In the genomic region with DNA sequence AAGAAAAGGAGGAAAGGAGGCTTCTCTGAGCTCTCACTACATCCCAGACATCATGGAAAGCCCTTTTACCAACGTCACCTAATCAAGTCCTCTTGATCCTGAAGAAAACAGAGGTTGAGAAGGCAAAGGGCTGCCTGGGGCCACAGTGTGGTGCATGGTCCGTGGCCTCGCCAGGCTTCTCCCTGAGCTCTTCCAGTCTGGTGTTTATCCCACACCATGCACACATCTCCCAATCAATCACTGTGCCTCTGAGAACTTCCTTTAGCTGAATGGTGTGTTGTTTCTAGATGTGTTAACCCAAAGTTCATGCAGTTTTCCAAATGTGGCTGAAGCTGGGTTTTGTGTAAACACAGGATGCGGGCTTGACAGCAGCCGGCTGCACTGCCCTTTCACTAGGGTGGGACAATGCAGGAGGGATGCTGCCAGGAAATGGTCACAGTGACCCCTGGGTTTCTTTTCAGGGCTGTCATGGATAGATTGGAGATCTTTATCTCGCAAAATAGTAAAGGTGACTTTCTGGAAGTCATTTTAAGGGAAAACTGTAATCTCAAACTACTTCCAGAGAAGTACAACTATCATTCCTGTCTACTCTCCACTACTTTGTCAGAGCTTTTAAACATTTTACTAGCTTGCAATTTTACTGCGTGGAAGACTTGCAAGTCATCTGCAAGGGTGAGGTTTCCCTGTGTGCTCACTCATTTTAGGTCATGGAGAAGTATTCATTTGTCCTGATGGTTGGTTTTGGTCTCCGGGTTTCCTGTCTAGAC, we compare ENCODE assay signal across 16 cellular contexts. TPM values are rescaled to one million over a fixed set of nuclear protein-coding genes. Genes with fewer than 3 reads are reported as not detected.
DNase-seq lines count a peak whose midpoint lies in the region; ATAC-seq and TF ChIP-seq lines count a peak whose summit lies in the region.
"Had no signal": no experiment of that assay in that cellular context is flagged by ENCODE, and none has a peak within 500 bp of the region (broad histone marks: within the 10 kb centered on the region; RNA-seq: fewer than 3 reads in every experiment).

No MANE protein-coding gene starts in this region.

- POLR2A ChIA-PET in Caco-2 (lab: Charles Lee): no interaction called here

- H3K27me3 ChIP-seq in adrenal gland (no peaks in the 10 kb centered on the region), fibroblast of lung (ENCODE audit: control insufficient read depth, insufficient read depth, low read length) (no peaks in the 10 kb centered on the region), muscle layer of duodenum (ENCODE audit: low read depth, low read length) (no peaks in the 10 kb centered on the region), upper lobe of right lung (no peaks in the 10 kb centered on the region), Caco-2 (replicated peaks; ENCODE audit: control insufficient read depth, insufficient read depth, low read length) (no peaks in the 10 kb centered on the region)

- H3K9me3 ChIP-seq in adrenal gland (replicated peaks in 1 of 3) (no peaks in the 10 kb centered on the region), fibroblast of lung (ENCODE audit: control insufficient read depth, insufficient read depth, low read depth, low read length) (no peaks in the 10 kb centered on the region), muscle layer of duodenum (ENCODE audit: control insufficient read depth in 1 of 2, low read length in 2 of 2) (no peaks in the 10 kb centered on the region), upper lobe of right lung (no peaks in the 10 kb centered on the region), Caco-2 (no peaks in the 10 kb centered on the region)

- no peaks in the 10 kb centered on the region for H4K20me1 ChIP-seq in fibroblast of lung (ENCODE audit: control insufficient read depth, extremely low read depth, insufficient read depth, low read length)

- 56 to 67% (median 63%) methylated on average over 8 of the region's 8 CpGs for WGBS in adrenal gland, 4 donors

- no peak for TF ChIP-seq POLR2A in adrenal gland (IDR thresholded peaks at IDR 0.05)

- no peak overlapping the region for H3K4me3 ChIP-seq in adrenal gland
- H3K4me3 ChIP-seq in fibroblast of lung (replicated peaks in 1 of 4; ENCODE audit: control extremely low read depth in 1 of 4, insufficient read depth in 1 of 4, low read depth in 3 of 4, low read length in 4 of 4): no peak overlapping the region
- no peak overlapping the region for H3K4me3 ChIP-seq in muscle layer of duodenum (ENCODE audit: low read depth in 1 of 2, low read length in 2 of 2)
- no peak overlapping the region for H3K4me3 ChIP-seq in upper lobe of right lung
- no peak overlapping the region for H3K4me3 ChIP-seq in Caco-2 (ENCODE audit: low read depth, low read length)

- DNase-seq in adrenal gland (peak in 4 of 7 donors; percentile 50 to 72 (median 58)), fibroblast of lung (ENCODE audit: low read depth in 2 of 2) (peak; percentile 81 to 96), upper lobe of right lung (no peak), NCI-H128 (lab: John Stamatoyannopoulos, UW; ENCODE audit: unreplicated experiment) (no peak), Caco-2 (no peak)
- DNase-seq: activated CD4-positive, alpha-beta T cell treated with anti-CD3 and anti-CD28 coated beads, Interleukin-2, amount 50 U/mL, for 48 hours; CD4-positive, alpha-beta memory T cell; GDM1; Karpas-422; NCI-H1694; NCI-H446 treated with DMSO at 0.1 percent for 48 hours; occipital lobe; stimulated activated naive CD8-positive, alpha-beta T cell treated with anti-CD3 and anti-CD28 coated beads, Interleukin-15, Interleukin-2, amounts not matched to agents 100 U/mL and 50 U/mL, for 24 hours had no signal

- H3K27ac ChIP-seq in adrenal gland: peak overlapping the region in 3 of 5 donors; percentile 16 to 92 (median 64)
- H3K27ac ChIP-seq in fibroblast of lung (ENCODE audit: insufficient read depth, low read length): peak overlapping the region; percentile 77
- peak overlapping the region; percentile 42 for H3K27ac ChIP-seq in muscle layer of duodenum (ENCODE audit: low read length)
- H3K27ac ChIP-seq in upper lobe of right lung: peak overlapping the region; percentile 71

- no peak overlapping the region for H2AFZ ChIP-seq in fibroblast of lung (ENCODE audit: low read length)

- no peak overlapping the region for H3K4me3 Mint-ChIP-seq in Caco-2 (ENCODE audit: unreplicated experiment)
- H3K4me3 Mint-ChIP-seq: activated T-helper 1 cell treated with anti-CD3 and anti-CD28 coated beads, Interleukin-12 subunit alpha, Interleukin-12 subunit beta, Interleukin-2, Interleukin-4 antibody, amounts not matched to agents 30 ng/mL and 10 ng/mL and 1 ng/mL, durations not matched to agents 14 hours and 24 hours and 36 hours; CD4-positive, alpha-beta memory T cell had no signal

- ATAC-seq in upper lobe of right lung: peak; percentile 61
- ATAC-seq in GM18873 (IDR thresholded peaks at IDR 0.05; ENCODE audit: low FRiP score, unreplicated experiment): no peak
- ATAC-seq: stimulated activated naive CD8-positive, alpha-beta T cell treated with anti-CD3 and anti-CD28 coated beads, Interleukin-15, Interleukin-2, amounts not matched to agents 100 U/mL and 50 U/mL, for 24 hours had no signal

- no peaks in the 10 kb centered on the region for H3K4me1 Mint-ChIP-seq in Caco-2 (ENCODE audit: low read depth, unreplicated experiment)

- CTCF ChIA-PET in Caco-2 (lab: Charles Lee): no interaction called here

- peak overlapping the region; percentile 69 for H3K4me2 ChIP-seq in fibroblast of lung (ENCODE audit: extremely low read depth, insufficient read depth, low read length)

- H3K79me2 ChIP-seq in fibroblast of lung (ENCODE audit: control insufficient read depth, insufficient read depth, low read length): no peaks in the 10 kb centered on the region

- H3K4me1 ChIP-seq in adrenal gland (replicated peaks in 1 of 2) (peaks cover 10 to 31% of the 10 kb centered on the region in 2 donors), fibroblast of lung (ENCODE audit: control insufficient read depth, extremely low read depth, insufficient read depth, low read length) (peaks cover 40% of the 10 kb centered on the region), muscle layer of duodenum (ENCODE audit: control insufficient read depth in 1 of 2, insufficient read depth in 2 of 2, low read length in 2 of 2) (peaks cover 13 to 14% of the 10 kb centered on the region in 2 donors), upper lobe of right lung (peaks cover 56% of the 10 kb centered on the region), Caco-2 (no peaks in the 10 kb centered on the region)

- no TSS peak for BruUV-seq in Caco-2 (replicated peaks; lab: Mats Ljungman, UMichigan)

- H3K27me3 Mint-ChIP-seq in Caco-2 (ENCODE audit: insufficient read depth, unreplicated experiment): no peaks in the 10 kb centered on the region

- no peak overlapping the region for H3K27ac Mint-ChIP-seq in Caco-2 (ENCODE audit: unreplicated experiment)
- H3K27ac Mint-ChIP-seq: activated T-helper 1 cell treated with anti-CD3 and anti-CD28 coated beads, Interleukin-12 subunit alpha, Interleukin-12 subunit beta, Interleukin-2, Interleukin-4 antibody, amounts not matched to agents 30 ng/mL and 10 ng/mL and 1 ng/mL, durations not matched to agents 14 hours and 24 hours and 36 hours; CD4-positive, alpha-beta memory T cell had no signal

- no peaks in the 10 kb centered on the region for H3K9me3 Mint-ChIP-seq in Caco-2 (ENCODE audit: unreplicated experiment)
- H3K9me3 Mint-ChIP-seq: activated T-helper 1 cell treated with anti-CD3 and anti-CD28 coated beads, Interleukin-12 subunit alpha, Interleukin-12 subunit beta, Interleukin-2, Interleukin-4 antibody, amounts not matched to agents 30 ng/mL and 10 ng/mL and 1 ng/mL, durations not matched to agents 14 hours and 24 hours and 36 hours; CD4-positive, alpha-beta memory T cell had no signal

- no peak for TF ChIP-seq CTCF in adrenal gland (IDR thresholded peaks at IDR 0.05)
- TF ChIP-seq CTCF in fibroblast of lung (conservative IDR thresholded peaks at IDR 0.05 in 1 of 2, IDR thresholded peaks at IDR 0.05 in 1 of 2; ENCODE audit: low read depth in 1 of 2, low read length in 2 of 2): no peak
- no peak for TF ChIP-seq CTCF in upper lobe of right lung (IDR thresholded peaks at IDR 0.05)
- no peak for TF ChIP-seq CTCF in Caco-2 (IDR thresholded peaks at IDR 0.05; ENCODE audit: insufficient read depth in 1 of 2, low read depth in 1 of 2, low read length in 1 of 2, severe bottlenecking in 1 of 2, unreplicated experiment in 1 of 2)

- H3K36me3 ChIP-seq in adrenal gland (replicated peaks in 1 of 2): no peaks in the 10 kb centered on the region
- H3K36me3 ChIP-seq in fibroblast of lung (ENCODE audit: control insufficient read depth, insufficient read depth, low read length): no peaks in the 10 kb centered on the region
- H3K36me3 ChIP-seq in muscle layer of duodenum (ENCODE audit: control insufficient read depth in 1 of 2, insufficient read depth in 2 of 2, low read length in 2 of 2): no peaks in the 10 kb centered on the region
- no peaks in the 10 kb centered on the region for H3K36me3 ChIP-seq in upper lobe of right lung
- no peaks in the 10 kb centered on the region for H3K36me3 ChIP-seq in Caco-2 (ENCODE audit: control insufficient read depth, insufficient read depth, low read length)

- intact Hi-C loops in adrenal gland (cut with DNase I) (no loop called here), upper lobe of right lung (cut with DNase I) (no loop called here), Caco-2 (cut with micrococcal nuclease; ENCODE audit: unreplicated experiment) (no loop called here)

- peak overlapping the region; percentile 32 for H3K9ac ChIP-seq in fibroblast of lung (ENCODE audit: insufficient read depth, low read length)

- no peaks in the 10 kb centered on the region for H3K36me3 Mint-ChIP-seq in Caco-2 (ENCODE audit: insufficient read depth, unreplicated experiment)
- H3K36me3 Mint-ChIP-seq: CD4-positive, alpha-beta memory T cell had no signal

RNA-seq across cellular contexts. Expression of gene IL1R2, which starts 54.6 kb away (rescaled TPM):
- total RNA-seq in adrenal gland (10 to 100 TPM in 7 of 8 donors, 1 to 10 TPM in 1; 4.5 to 26.0 (median 13.8) TPM), fibroblast of lung (0.17 and 1.0 TPM in 2 replicates), upper lobe of right lung (17.0 TPM), Caco-2 (2022) (10.1 and 15.5 TPM in 2 replicates)
- polyA plus RNA-seq in adrenal gland (10 to 100 TPM in 2 of 3 donors, 1 to 10 TPM in 1; 6.7 to 17.9 (median 10.8) TPM), fibroblast of lung (0.20 and 0.51 TPM in 2 replicates)
- 0.23 and 0.27 TPM in 2 replicates for polyA plus RNA-seq in fibroblast of lung (2012)
- not detected in 2 replicates for polyA minus RNA-seq in fibroblast of lung (ENCODE audit: low replicate concordance)
- total RNA-seq: CD4-positive, alpha-beta memory T cell; occipital lobe had no signal

Comparison
In these comparisons a context has a peak if more than half of its experiments do, and no peak if none do; other contexts are left out.
1. DNase-seq: peak in adrenal gland (4 of 7) and fibroblast of lung (2 of 2); none in upper lobe of right lung (single experiment), NCI-H128 (single experiment) and Caco-2 (0 of 2).
2. Peak in every context shown above with its lines, with median percentiles within 50 percentile points of each other: H3K27ac ChIP-seq.